ENCODE assay signal across 13 cellular contexts in genomic region chr9:9846538-9846937, GRCh38.
DNase-seq lines count a peak whose midpoint lies in the region; ATAC-seq and TF ChIP-seq lines count a peak whose summit lies in the region.
"Had no signal": no experiment of that assay in that cellular context is flagged by ENCODE, and none has a peak within 500 bp of the region (broad histone marks: within the 10 kb centered on the region; RNA-seq: fewer than 3 reads in every experiment).

No MANE protein-coding gene starts in this region.

- H3K4me3 ChIP-seq in Loucy (ENCODE audit: low read length, poor library complexity, severe bottlenecking) (peak overlapping the region; percentile 56), stomach (no peak overlapping the region)
- H3K4me3 ChIP-seq: tibial nerve had no signal

- H3K9ac ChIP-seq in Loucy (ENCODE audit: low read depth, low read length, poor library complexity, severe bottlenecking): peak overlapping the region; percentile 51

- TF ChIP-seq CTCF in Loucy (conservative IDR thresholded peaks at IDR 0.05; ENCODE audit: low read length) (no peak), stomach (IDR thresholded peaks at IDR 0.05) (no peak)

- H3K27me3 ChIP-seq in Loucy (ENCODE audit: insufficient read depth, low read length, poor library complexity, severe bottlenecking) (no peaks in the 10 kb centered on the region), stomach (no peaks in the 10 kb centered on the region)
- H3K27me3 ChIP-seq: tibial nerve had no signal

- intact Hi-C loops in stomach (cut with DNase I; ENCODE audit: low total_unique reads): no loop called here

- no peaks in the 10 kb centered on the region for H3K9me2 ChIP-seq in Loucy (replicated peaks; ENCODE audit: low read depth, low read length)

- peak overlapping the region; percentile 69 for H3K4me2 ChIP-seq in Loucy (ENCODE audit: low read depth, low read length, poor library complexity, severe bottlenecking)

- TF ChIP-seq POLR2A in stomach (IDR thresholded peaks at IDR 0.05): no peak

- peak overlapping the region; percentile 39; the same call in 1 of the 2 replicates for H2AFZ ChIP-seq in Loucy (ENCODE audit: low read length)

- no peak overlapping the region for H3K27ac ChIP-seq in stomach
- H3K27ac ChIP-seq: tibial nerve had no signal

- no peaks in the 10 kb centered on the region for H3F3A ChIP-seq in Loucy (ENCODE audit: low read depth)

- no peaks in the 10 kb centered on the region for H3K9me3 ChIP-seq in Loucy (ENCODE audit: insufficient read depth, low read depth, low read length)
- H3K9me3 ChIP-seq in stomach: no peaks in the 10 kb centered on the region
- H3K9me3 ChIP-seq: tibial nerve had no signal

- no peaks in the 10 kb centered on the region for H4K20me1 ChIP-seq in Loucy (ENCODE audit: insufficient read depth, low read length, poor library complexity, severe bottlenecking)

- H3K4me1 ChIP-seq in Loucy (ENCODE audit: insufficient read depth, low read length, poor library complexity, severe bottlenecking) (peaks cover 27% of the 10 kb centered on the region), stomach (no peaks in the 10 kb centered on the region)
- H3K4me1 ChIP-seq: tibial nerve had no signal

- WGBS in stomach, 5 donors: 14 to 29% (median 25%) methylated on average over 1 of the region's 1 CpG

- ATAC-seq in GM18499 (IDR thresholded peaks at IDR 0.05; ENCODE audit: insufficient read depth, unreplicated experiment) (peak; percentile 61), GM19455 (IDR thresholded peaks at IDR 0.05; ENCODE audit: unreplicated experiment) (peak; percentile 89), HG02970 (IDR thresholded peaks at IDR 0.05; ENCODE audit: low FRiP score, unreplicated experiment) (peak; percentile 83)
- ATAC-seq: PC-3, WTC11 had no signal

- H3K36me3 ChIP-seq in Loucy (ENCODE audit: insufficient read depth, low read length) (no peaks in the 10 kb centered on the region), stomach (no peaks in the 10 kb centered on the region)
- H3K36me3 ChIP-seq: tibial nerve had no signal

- DNase-seq in stomach: no peak
- DNase-seq in stimulated activated CD4-positive, alpha-beta T cell treated with anti-CD3 and anti-CD28 coated beads, Interleukin-2, amount 100 ng/mL, for 24 hours: no peak
- no peak for DNase-seq in NCI-H1436 treated with DMSO at 0.1 percent for 48 hours (lab: John Stamatoyannopoulos, UW)
- DNase-seq in DMS53 treated with DMSO at 0.1 percent for 48 hours (lab: John Stamatoyannopoulos, UW; ENCODE audit: unreplicated experiment): no peak
- DNase-seq: CD8-positive, alpha-beta memory T cell; PC-3; stimulated activated CD4-positive, alpha-beta T cell treated with anti-CD3 and anti-CD28 coated beads, Interleukin-2, amount 100 ng/mL, for 48 hours had no signal

- TF ChIP-seq EP300 in stomach (IDR thresholded peaks at IDR 0.05): no peak

- H3K79me2 ChIP-seq in Loucy (ENCODE audit: insufficient read depth, low read length): no peaks in the 10 kb centered on the region
